8 cellular contexts compared by ENCODE assay signal in the genomic region with DNA sequence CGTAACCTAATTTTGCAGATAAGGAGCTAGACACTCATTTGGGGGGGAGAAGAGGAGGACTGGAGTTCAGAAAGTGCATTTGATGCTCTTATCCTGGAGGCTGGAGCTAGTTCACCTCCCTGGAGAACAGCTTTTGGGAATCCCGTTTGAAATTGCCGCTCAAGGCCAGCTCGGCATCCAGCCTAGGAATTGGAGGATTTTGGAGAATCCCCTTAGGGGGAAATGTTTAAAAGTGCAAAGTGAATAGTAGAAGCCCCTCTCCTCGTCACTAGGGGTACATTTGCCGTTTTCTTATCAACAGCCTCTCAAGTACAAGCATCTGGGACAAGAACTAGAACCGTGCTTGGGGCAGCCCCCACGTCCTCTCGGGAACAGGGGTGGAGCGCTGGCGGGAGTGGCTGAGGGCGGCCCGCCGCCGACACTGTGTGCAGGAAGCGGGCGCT. TPM values are rescaled to one million over a fixed set of nuclear protein-coding genes. Genes with fewer than 3 reads are reported as not detected.
DNase-seq lines count a peak whose midpoint lies in the region; ATAC-seq and TF ChIP-seq lines count a peak whose summit lies in the region.

No MANE protein-coding gene starts in this region.

- no peak for TF ChIP-seq CTCF in CD14-positive monocyte (IDR thresholded peaks at IDR 0.05)

- peaks cover 40% of the 10 kb centered on the region for H3K4me1 Mint-ChIP-seq in CD14-positive monocyte
- H3K4me1 Mint-ChIP-seq in activated CD4-positive, alpha-beta T cell treated with anti-CD3 and anti-CD28 coated beads for 36 hours = peaks cover 28% of the 10 kb centered on the region
- peaks cover 30 to 38% of the 10 kb centered on the region in 2 donors for H3K4me1 Mint-ChIP-seq in natural killer cell treated with Interleukin-12 subunit alpha and Interleukin-12 subunit beta and Interleukin-15 and Interleukin-18, amount 100 ng/mL, for 72 hours (ENCODE audit: low read depth in 2 of 2)

- H3K27ac Mint-ChIP-seq in CD14-positive monocyte = peak overlapping the region; percentile 93 to 99 (median 99)
- H3K27ac Mint-ChIP-seq in activated CD4-positive, alpha-beta T cell treated with anti-CD3 and anti-CD28 coated beads for 36 hours = peak overlapping the region; percentile 98
- peak overlapping the region; percentile 89 to 90 for H3K27ac Mint-ChIP-seq in natural killer cell treated with Interleukin-12 subunit alpha and Interleukin-12 subunit beta and Interleukin-15 and Interleukin-18, amount 100 ng/mL, for 72 hours

- H3K27me3 Mint-ChIP-seq in CD14-positive monocyte (ENCODE audit: low read depth in 3 of 3) = peaks cover 0 to 5% (median 2%) of the 10 kb centered on the region in 3 donors
- no peaks in the 10 kb centered on the region for H3K27me3 Mint-ChIP-seq in activated CD4-positive, alpha-beta T cell treated with anti-CD3 and anti-CD28 coated beads for 36 hours
- H3K27me3 Mint-ChIP-seq in natural killer cell treated with Interleukin-12 subunit alpha and Interleukin-12 subunit beta and Interleukin-15 and Interleukin-18, amount 100 ng/mL, for 72 hours = no peaks in the 10 kb centered on the region

- peak overlapping the region; percentile 77 to 96 for H3K4me3 Mint-ChIP-seq in CD14-positive monocyte
- peak overlapping the region; percentile 99 for H3K4me3 Mint-ChIP-seq in activated CD4-positive, alpha-beta T cell treated with anti-CD3 and anti-CD28 coated beads for 36 hours
- peak overlapping the region; percentile 98 for H3K4me3 Mint-ChIP-seq in natural killer cell treated with Interleukin-12 subunit alpha and Interleukin-12 subunit beta and Interleukin-15 and Interleukin-18, amount 100 ng/mL, for 72 hours

- peaks cover 2% of the 10 kb centered on the region in 2 donors for H3K36me3 Mint-ChIP-seq in CD14-positive monocyte
- H3K36me3 Mint-ChIP-seq in activated CD4-positive, alpha-beta T cell treated with anti-CD3 and anti-CD28 coated beads for 36 hours (ENCODE audit: low read depth) = peaks cover 27% of the 10 kb centered on the region
- H3K36me3 Mint-ChIP-seq in natural killer cell treated with Interleukin-12 subunit alpha and Interleukin-12 subunit beta and Interleukin-15 and Interleukin-18, amount 100 ng/mL, for 72 hours = peaks cover 7% of the 10 kb centered on the region

- POLR2A ChIA-PET in activated CD4-positive, alpha-beta T cell treated with anti-CD3 and anti-CD28 coated beads for 36 hours (lab: Charles Lee) = interaction anchor here (0.6 to 1.3 kb wide), 3 partner anchors 27 to 420 kb away, joined by 3 to 5 read pairs (median 3); no protein-coding TSS in a partner anchor

- CTCF ChIA-PET in activated CD4-positive, alpha-beta T cell treated with anti-CD3 and anti-CD28 coated beads for 36 hours (lab: Charles Lee) = interaction anchor here (0.6 to 0.9 kb wide), 3 partner anchors 20 to 204 kb away, joined by 3 to 4 read pairs (median 3); no protein-coding TSS in a partner anchor

- peak; percentile 28 for ATAC-seq in GM19395 (IDR thresholded peaks at IDR 0.05; ENCODE audit: unreplicated experiment)
- peak; percentile 32 for ATAC-seq in HG03571 (IDR thresholded peaks at IDR 0.05; ENCODE audit: unreplicated experiment)
- ATAC-seq in activated CD4-positive, alpha-beta T cell treated with anti-CD3 and anti-CD28 coated beads for 36 hours = peak; percentile 17
- ATAC-seq in natural killer cell treated with Interleukin-12 subunit alpha and Interleukin-12 subunit beta and Interleukin-15 and Interleukin-18, amount 100 ng/mL, for 72 hours = peak; percentile 65 to 67

- intact Hi-C loops in CD14-positive monocyte (cut with micrococcal nuclease) = loop anchor here (5.0 to 10.0 kb wide), 4 partner anchors 80 to 410 kb away; partner anchors contain the start of genes GEMIN5 (in 1 of the 2), MRPL22 (in 1 of the 2) and SAP30L (in 1 of the 2)
- intact Hi-C loops in activated CD4-positive, alpha-beta T cell treated with anti-CD3 and anti-CD28 coated beads for 36 hours (cut with DNase I, micrococcal nuclease) = loop anchor here (5.0 kb wide), 2 partner anchors 410 to 665 kb away; partner anchors contain the start of genes GALNT10 (in 1 of the 2) and SAP30L (in 1 of the 2)

- no peak for DNase-seq in CD14-positive monocyte (ENCODE audit: low spot score)
- DNase-seq in activated CD4-positive, alpha-beta T cell treated with anti-CD3 and anti-CD28 coated beads for 36 hours = no peak
- no peak for DNase-seq in epithelial cell of prostate (ENCODE audit: low read depth, low spot score)
- no peak for DNase-seq in natural killer cell treated with Interleukin-12 subunit alpha and Interleukin-12 subunit beta and Interleukin-15 and Interleukin-18, amount 100 ng/mL, for 72 hours (ENCODE audit: low spot score)
- DNase-seq in occipital lobe (lab: John Stamatoyannopoulos, UW) = no peak
- DNase-seq in G401 (ENCODE audit: low spot score) = no peak

- in situ Hi-C loops in G401 (cut with HindIII; ENCODE audit: low sequenced_read_pairs) = no loop called here

- peaks cover 0 to 1% (median 0%) of the 10 kb centered on the region in 7 donors for H3K9me3 Mint-ChIP-seq in CD14-positive monocyte
- H3K9me3 Mint-ChIP-seq in activated CD4-positive, alpha-beta T cell treated with anti-CD3 and anti-CD28 coated beads for 36 hours (ENCODE audit: low read depth) = no peaks in the 10 kb centered on the region
- no peaks in the 10 kb centered on the region for H3K9me3 Mint-ChIP-seq in natural killer cell treated with Interleukin-12 subunit alpha and Interleukin-12 subunit beta and Interleukin-15 and Interleukin-18, amount 100 ng/mL, for 72 hours

- peak overlapping the region; percentile 96 for H3K27ac ChIP-seq in epithelial cell of prostate

RNA-seq across cellular contexts. Expression of gene CNOT8, which starts 1.3 kb away (rescaled TPM):
- polyA plus RNA-seq in CD14-positive monocyte = 100 to 1,000 TPM; 147 to 160 TPM
- 10 to 100 TPM; 61.8 to 78.1 TPM for total RNA-seq in activated CD4-positive, alpha-beta T cell treated with anti-CD3 and anti-CD28 coated beads for 36 hours
- total RNA-seq in natural killer cell treated with Interleukin-12 subunit alpha and Interleukin-12 subunit beta and Interleukin-15 and Interleukin-18, amount 100 ng/mL, for 72 hours = 10 to 100 TPM; 65.3 to 67.1 TPM
- 139 TPM for total RNA-seq in occipital lobe
- total RNA-seq in G401 (2014; rRNA removed; shearing (Covaris generic)) = 63.0 and 69.6 TPM in 2 replicates

RNA-seq across cellular contexts. Expression of gene FAXDC2, which starts 6.7 kb away (rescaled TPM):
- under 1 TPM; 0.30 to 0.60 TPM for polyA plus RNA-seq in CD14-positive monocyte
- total RNA-seq in activated CD4-positive, alpha-beta T cell treated with anti-CD3 and anti-CD28 coated beads for 36 hours = under 1 TPM in 1 of 2 experiments, not detected in 1; 0.14 TPM
- not detected for total RNA-seq in natural killer cell treated with Interleukin-12 subunit alpha and Interleukin-12 subunit beta and Interleukin-15 and Interleukin-18, amount 100 ng/mL, for 72 hours
- total RNA-seq in occipital lobe = 7.2 TPM
- 7.9 and 10.3 TPM in 2 replicates for total RNA-seq in G401 (2014; rRNA removed; shearing (Covaris generic))
